In the genomic region with DNA sequence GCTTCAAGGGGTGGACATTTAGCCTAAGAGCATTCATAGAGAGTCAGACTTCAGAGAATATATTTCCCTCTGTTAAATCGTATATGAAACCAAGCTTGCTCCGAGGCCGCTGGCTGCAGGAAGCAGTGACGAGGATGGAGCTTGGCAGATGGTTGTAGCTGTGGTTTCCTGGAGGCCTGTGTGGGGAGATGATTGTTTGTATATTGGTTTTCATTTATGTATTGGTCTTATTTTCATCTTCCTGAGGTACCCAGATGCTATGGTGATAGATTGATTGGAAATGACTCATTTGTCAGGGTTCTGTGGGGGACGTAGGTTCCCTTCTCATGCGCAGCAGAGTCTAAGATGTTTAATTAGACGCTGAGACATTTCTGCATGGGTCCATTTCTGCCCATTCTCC, we compare ENCODE assay signal across 9 cellular contexts. TPM values are rescaled to one million over a fixed set of nuclear protein-coding genes. Genes with fewer than 3 reads are reported as not detected.
DNase-seq lines count a peak whose midpoint lies in the region; TF ChIP-seq lines count a peak whose summit lies in the region.
"Had no signal": no experiment of that assay in that cellular context is flagged by ENCODE, and none has a peak within 500 bp of the region (broad histone marks: within the 10 kb centered on the region; RNA-seq: fewer than 3 reads in every experiment).

No MANE protein-coding gene starts in this region.

- no peak overlapping the region for H3K27ac ChIP-seq in WERI-Rb-1
- H3K27ac ChIP-seq: cardiac muscle cell had no signal

- H3K4me3 ChIP-seq in WERI-Rb-1 (ENCODE audit: low read depth, low read length): no peak overlapping the region
- H3K4me3 ChIP-seq: cardiac muscle cell had no signal

- no peaks in the 10 kb centered on the region for H3K36me3 ChIP-seq in WERI-Rb-1
- H3K36me3 ChIP-seq: cardiac muscle cell had no signal

- DNase-seq in GF-D8 (lab: John Stamatoyannopoulos, UW): peak; percentile 65
- peak; percentile 62 for DNase-seq in KG1 (lab: John Stamatoyannopoulos, UW)
- DNase-seq in activated T-cell treated with anti-CD3 and anti-CD28 coated beads for 48 hours (ENCODE audit: low read depth): peak; percentile 55
- DNase-seq in glomerular endothelial cell (ENCODE audit: extremely low read depth, low read depth, low spot score): peak; percentile 57
- DNase-seq in stimulated activated CD8-positive, alpha-beta memory T cell treated with anti-CD3 and anti-CD28 coated beads, Interleukin-7, amount 100 ng/mL, for 1 hour (ENCODE audit: low read depth in 2 of 2): peak; percentile 18 to 39
- no peak for DNase-seq in NCI-H524 (lab: John Stamatoyannopoulos, UW)
- no peak for DNase-seq in WERI-Rb-1
- DNase-seq in LoVo (ENCODE audit: low spot score): no peak

- no peaks in the 10 kb centered on the region for H3K9me3 ChIP-seq in WERI-Rb-1 (ENCODE audit: severe bottlenecking)

- TF ChIP-seq CTCF in WERI-Rb-1 (IDR thresholded peaks at IDR 0.05; ENCODE audit: low read depth, low read length): no peak

- H3K27me3 ChIP-seq in WERI-Rb-1 (ENCODE audit: insufficient read depth, low read depth, severe bottlenecking): no peaks in the 10 kb centered on the region
- H3K27me3 ChIP-seq: cardiac muscle cell had no signal

RNA-seq across cellular contexts. Expression of a gene that starts 26.1 kb away (rescaled TPM):
- total RNA-seq in glomerular endothelial cell: 16.3 and 48.0 TPM in 2 replicates

Comparison
In these comparisons a context has a peak if more than half of its experiments do, and no peak if none do; other contexts are left out.
1. DNase-seq: peak in GF-D8 (single experiment), KG1 (single experiment), activated T-cell treated with anti-CD3 and anti-CD28 coated beads for 48 hours (single experiment), glomerular endothelial cell (single experiment) and stimulated activated CD8-positive, alpha-beta memory T cell treated with anti-CD3 and anti-CD28 coated beads, Interleukin-7, amount 100 ng/mL, for 1 hour (2 of 2); none in NCI-H524 (0 of 2), WERI-Rb-1 (single experiment) and LoVo (single experiment).